In the genomic region with DNA sequence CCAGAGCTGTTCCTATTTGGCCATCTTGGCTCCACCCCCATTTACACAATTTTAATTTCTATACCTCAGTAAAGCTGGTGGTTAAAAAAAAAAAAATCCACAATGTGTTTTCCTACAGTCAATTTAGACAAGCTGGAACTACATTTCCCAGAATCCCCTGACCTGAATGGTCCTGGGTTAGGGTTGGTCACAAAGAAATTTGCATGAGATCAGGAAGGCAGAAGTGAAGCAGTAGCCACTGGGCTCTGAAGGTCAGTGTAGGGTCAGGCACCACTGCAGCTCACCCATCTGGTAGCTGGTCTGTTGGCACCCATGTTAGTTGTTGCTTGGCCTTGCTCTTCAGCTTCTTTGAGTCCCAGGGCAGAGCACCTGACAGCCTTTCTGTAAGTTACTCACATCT, we compare ENCODE assay signal across 32 cellular contexts.
"Had no signal": no experiment of that assay in that cellular context is flagged by ENCODE, and none has a peak within 500 bp of the region (broad histone marks: within the 10 kb centered on the region; RNA-seq: fewer than 3 reads in every experiment).

No MANE protein-coding gene starts in this region.

- H3K27ac ChIP-seq: body of pancreas, WERI-Rb-1 had no signal

- H3K4me1 Mint-ChIP-seq: activated CD4-positive, alpha-beta T cell treated with anti-CD3 and anti-CD28 coated beads, Interleukin-2, amount 10 ng/mL, durations not matched to agents 7 days and 5 days; activated naive CD4-positive, alpha-beta T cell treated with anti-CD3 and anti-CD28 coated beads, Interleukin-2, amount 50 U/mL, for 24 hours; activated naive CD8-positive, alpha-beta T cell treated with anti-CD3 and anti-CD28 coated beads for 36 hours; activated naive CD8-positive, alpha-beta T cell treated with anti-CD3 and anti-CD28 coated beads, Interleukin-2, amount 50 U/mL, for 24 hours; activated T-helper 17 cell treated with anti-CD3 and anti-CD28 coated beads, Interleukin-2, amount 50 U/mL, for 72 hours; T-helper 17 cell had no signal

- H3K27ac Mint-ChIP-seq: activated CD4-positive, alpha-beta T cell treated with anti-CD3 and anti-CD28 coated beads, Interleukin-2, amount 10 ng/mL, durations not matched to agents 7 days and 5 days; activated CD8-positive, alpha-beta T cell treated with anti-CD3 and anti-CD28 coated beads for 36 hours; activated naive CD4-positive, alpha-beta T cell treated with anti-CD3 and anti-CD28 coated beads, Interleukin-2, amount 50 U/mL, for 24 hours; activated naive CD8-positive, alpha-beta T cell treated with anti-CD3 and anti-CD28 coated beads for 36 hours; activated naive CD8-positive, alpha-beta T cell treated with anti-CD3 and anti-CD28 coated beads, Interleukin-2, amount 50 U/mL, for 24 hours; activated T-helper 17 cell treated with anti-CD3 and anti-CD28 coated beads, Interleukin-2, amount 50 U/mL, for 72 hours; T-helper 17 cell; T-helper 2 cell treated with Interferon-gamma antibody and Interleukin-4, amounts not matched to agents 5 μg/mL and 100 μg/mL, for 36 hours had no signal

- H3K4me1 ChIP-seq: adrenal gland, body of pancreas had no signal

- H3K27me3 Mint-ChIP-seq: activated CD4-positive, alpha-beta T cell treated with anti-CD3 and anti-CD28 coated beads, Interleukin-2, amount 10 ng/mL, durations not matched to agents 7 days and 5 days; activated CD8-positive, alpha-beta T cell treated with anti-CD3 and anti-CD28 coated beads for 36 hours; activated naive CD4-positive, alpha-beta T cell treated with anti-CD3 and anti-CD28 coated beads, Interleukin-2, amount 50 U/mL, for 24 hours; activated naive CD8-positive, alpha-beta T cell treated with anti-CD3 and anti-CD28 coated beads for 36 hours; activated naive CD8-positive, alpha-beta T cell treated with anti-CD3 and anti-CD28 coated beads, Interleukin-2, amount 50 U/mL, for 24 hours; activated T-helper 17 cell treated with anti-CD3 and anti-CD28 coated beads, Interleukin-2, amount 50 U/mL, for 72 hours; T-helper 17 cell had no signal

- ATAC-seq: activated CD8-positive, alpha-beta T cell treated with anti-CD3 and anti-CD28 coated beads for 36 hours; activated naive CD8-positive, alpha-beta T cell treated with anti-CD3 and anti-CD28 coated beads, Interleukin-2, amount 50 U/mL, for 24 hours; activated T-cell treated with anti-CD3 and anti-CD28 coated beads, Interleukin-2, amount 50 U/mL, for 4 hours; activated T-helper 17 cell treated with anti-CD3 and anti-CD28 coated beads, Interleukin-2, amount 50 U/mL, for 72 hours; body of pancreas; esophagus mucosa; T-helper 17 cell had no signal

- H3K36me3 Mint-ChIP-seq: activated naive CD4-positive, alpha-beta T cell treated with anti-CD3 and anti-CD28 coated beads, Interleukin-2, amount 50 U/mL, for 24 hours; activated naive CD8-positive, alpha-beta T cell treated with anti-CD3 and anti-CD28 coated beads for 36 hours had no signal

- H3K9me3 ChIP-seq: adrenal gland, body of pancreas had no signal

- DNase-seq: activated CD4-positive, alpha-beta T cell treated with anti-CD3 and anti-CD28 coated beads for 4 hours; activated CD4-positive, alpha-beta T cell treated with anti-CD3 and anti-CD28 coated beads, Interleukin-2, amount 10 ng/mL, durations not matched to agents 7 days and 5 days; activated CD4-positive, alpha-beta T cell treated with anti-CD3 and anti-CD28 coated beads, Interleukin-2, amount 50 U/mL, for 48 hours; activated CD4-positive, CD25-positive, alpha-beta regulatory T cell; activated CD4-positive, CD25-positive, alpha-beta regulatory T cell treated with anti-CD3 and anti-CD28 coated beads, Interleukin-2, amount 50 U/mL, for 72 hours; activated CD8-positive, alpha-beta memory T cell treated with anti-CD3 and anti-CD28 coated beads for 24 hours; activated CD8-positive, alpha-beta T cell treated with anti-CD3 and anti-CD28 coated beads for 36 hours; activated effector memory CD4-positive, alpha-beta T cell treated with Interleukin-2 at 50 U/mL for 16 hours; activated gamma-delta T cell treated with Interleukin-2 at 50 U/mL for 16 hours; activated naive CD4-positive, alpha-beta T cell treated with Interleukin-2 at 50 U/mL for 16 hours; activated naive CD8-positive, alpha-beta T cell treated with anti-CD3 and anti-CD28 coated beads for 36 hours; activated naive CD8-positive, alpha-beta T cell treated with anti-CD3 and anti-CD28 coated beads, Interleukin-2, amount 50 U/mL, for 24 hours; activated T-cell treated with anti-CD3 and anti-CD28 coated beads, Interleukin-2, amount 50 U/mL, for 4 hours; amygdala; aorta; body of pancreas; cortex of kidney; dermis blood vessel endothelial cell; effector CD4-positive, alpha-beta T cell; foreskin fibroblast; head of caudate nucleus; T-helper 1 cell; T-helper 17 cell; T1000; WERI-Rb-1 had no signal

- H3K9me3 Mint-ChIP-seq: activated naive CD4-positive, alpha-beta T cell treated with anti-CD3 and anti-CD28 coated beads, Interleukin-2, amount 50 U/mL, for 24 hours; activated T-cell treated with anti-CD3 and anti-CD28 coated beads, Interleukin-2, amount 50 U/mL, for 4 hours had no signal

- H3K36me3 ChIP-seq: adrenal gland, WERI-Rb-1 had no signal

- H3K4me3 ChIP-seq: adrenal gland, body of pancreas had no signal

- H3K27me3 ChIP-seq: adrenal gland, body of pancreas had no signal

- FAIRE-seq: colon, frontal cortex had no signal

- H3K4me3 Mint-ChIP-seq: activated CD4-positive, alpha-beta T cell treated with anti-CD3 and anti-CD28 coated beads, Interleukin-2, amount 10 ng/mL, durations not matched to agents 7 days and 5 days; activated CD8-positive, alpha-beta T cell treated with anti-CD3 and anti-CD28 coated beads for 36 hours; activated naive CD4-positive, alpha-beta T cell treated with anti-CD3 and anti-CD28 coated beads, Interleukin-2, amount 50 U/mL, for 24 hours; activated naive CD8-positive, alpha-beta T cell treated with anti-CD3 and anti-CD28 coated beads for 36 hours; activated naive CD8-positive, alpha-beta T cell treated with anti-CD3 and anti-CD28 coated beads, Interleukin-2, amount 50 U/mL, for 24 hours; activated T-cell treated with anti-CD3 and anti-CD28 coated beads, Interleukin-2, amount 50 U/mL, for 4 hours; activated T-helper 17 cell treated with anti-CD3 and anti-CD28 coated beads, Interleukin-2, amount 50 U/mL, for 72 hours; T-helper 17 cell; T-helper 2 cell treated with Interferon-gamma antibody and Interleukin-4, amounts not matched to agents 5 μg/mL and 100 μg/mL, for 36 hours had no signal
